Comparison of ENCODE assay signal across 8 cellular contexts in the genomic region with DNA sequence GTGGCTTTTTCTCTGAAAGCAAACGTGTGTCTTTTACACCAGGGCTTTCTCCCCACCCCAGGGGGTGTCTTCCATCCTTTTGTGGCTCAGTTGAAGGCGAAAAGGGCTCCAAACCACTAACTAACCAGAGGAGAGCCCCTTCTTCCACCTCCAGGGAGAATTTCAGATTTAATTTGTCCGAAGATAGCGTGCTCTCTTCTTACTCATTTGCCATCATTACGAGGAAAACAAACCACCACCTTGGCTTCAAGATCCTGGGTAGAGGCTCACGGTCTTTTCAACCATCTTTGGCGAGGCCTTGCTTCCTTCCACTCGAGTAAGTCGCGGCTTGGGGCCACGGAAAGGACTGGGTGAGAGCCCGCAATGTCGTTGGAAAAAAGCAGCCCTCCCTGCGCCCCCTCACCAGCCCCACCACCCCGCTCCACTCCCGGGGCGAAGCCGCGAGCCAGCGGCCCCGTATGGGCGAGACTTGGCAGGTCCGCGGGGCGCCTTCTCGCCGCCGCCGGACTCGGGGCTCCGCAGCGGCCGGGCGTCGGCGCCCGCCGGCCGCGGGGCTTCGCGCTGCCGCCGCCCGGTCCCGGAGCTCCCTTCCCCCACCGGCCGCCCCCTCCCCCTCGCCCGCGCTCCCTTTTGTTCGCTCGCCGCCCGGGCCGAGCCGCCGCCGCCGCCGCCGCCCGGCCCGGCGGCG. TPM values are rescaled to one million over a fixed set of nuclear protein-coding genes. Genes with fewer than 3 reads are reported as not detected.
DNase-seq lines count a peak whose midpoint lies in the region; ATAC-seq and TF ChIP-seq lines count a peak whose summit lies in the region.

No MANE protein-coding gene starts in this region.

- H3K4me1 Mint-ChIP-seq in HFFc6 (ENCODE audit: low read depth), result peaks cover 91% of the 10 kb centered on the region

- no peaks in the 10 kb centered on the region for H3K9me3 ChIP-seq in lung (ENCODE audit: control insufficient read depth in 2 of 2, insufficient read depth in 1 of 2, low read length in 1 of 2)
- H3K9me3 ChIP-seq in stomach smooth muscle (ENCODE audit: control insufficient read depth in 2 of 2, low read length in 2 of 2), result no peaks in the 10 kb centered on the region

- TF ChIP-seq CTCF in HFFc6 (IDR thresholded peaks at IDR 0.05), result no peak
- TF ChIP-seq CTCF in choroid plexus epithelial cell (conservative IDR thresholded peaks at IDR 0.05; ENCODE audit: low read depth, low read length), result no peak
- no peak for TF ChIP-seq CTCF in lung (IDR thresholded peaks at IDR 0.05; ENCODE audit: control extremely low read depth, extremely low read depth)

- ATAC-seq in lung (ENCODE audit: insufficient read depth, low FRiP score), result no peak
- no peak for ATAC-seq in GM21381 (IDR thresholded peaks at IDR 0.05; ENCODE audit: unreplicated experiment)
- ATAC-seq in GM21737 (IDR thresholded peaks at IDR 0.05; ENCODE audit: unreplicated experiment), result no peak

- H3K9ac ChIP-seq in stomach smooth muscle (ENCODE audit: low read length in 2 of 2), result peak overlapping the region; percentile 86 to 98

- 3 to 5% methylated on average over 36 to 65 of the region's 66 CpGs for WGBS in lung, 2 donors

- DNase-seq in EL, result peak; percentile 52
- no peak for DNase-seq in HFFc6
- DNase-seq in SHP77 (lab: John Stamatoyannopoulos, UW), result peak; percentile 37 to 40
- peak; percentile 66 for DNase-seq in choroid plexus epithelial cell (ENCODE audit: low read depth)
- peak; percentile 35 for DNase-seq in lung (ENCODE audit: low spot score)

- peaks cover 0 to 2% of the 10 kb centered on the region in 2 donors for H3K36me3 ChIP-seq in lung (ENCODE audit: control insufficient read depth in 2 of 2, insufficient read depth in 2 of 2, low read length in 2 of 2)
- peaks cover 5% of the 10 kb centered on the region in 2 donors for H3K36me3 ChIP-seq in stomach smooth muscle (ENCODE audit: control insufficient read depth in 2 of 2, insufficient read depth in 2 of 2, low read length in 2 of 2)

- peak overlapping the region; percentile 60 for H3K4me3 ChIP-seq in choroid plexus epithelial cell (ENCODE audit: low read depth, low read length)
- peak overlapping the region; percentile 32 for H3K4me3 ChIP-seq in lung
- H3K4me3 ChIP-seq in stomach smooth muscle (ENCODE audit: low read length in 2 of 2), result peak overlapping the region; percentile 67 to 75

- H3K27me3 ChIP-seq in lung (ENCODE audit: control insufficient read depth, insufficient read depth), result no peaks in the 10 kb centered on the region
- no peaks in the 10 kb centered on the region for H3K27me3 ChIP-seq in stomach smooth muscle (ENCODE audit: control insufficient read depth in 1 of 2, insufficient read depth in 2 of 2, low read length in 2 of 2)

- peaks cover 14 to 25% of the 10 kb centered on the region in 2 donors for H3K4me1 ChIP-seq in lung (ENCODE audit: control insufficient read depth in 2 of 2, insufficient read depth in 2 of 2, low read length in 2 of 2)
- peaks cover 54% of the 10 kb centered on the region for H3K4me1 ChIP-seq in stomach smooth muscle (ENCODE audit: control insufficient read depth, insufficient read depth, low read length)

- H3K27ac Mint-ChIP-seq in HFFc6, result peak overlapping the region; percentile 94

- no peaks in the 10 kb centered on the region for H3K27me3 Mint-ChIP-seq in HFFc6 (ENCODE audit: insufficient read depth)

- no peaks in the 10 kb centered on the region for H3K9me3 Mint-ChIP-seq in HFFc6

- H3K27ac ChIP-seq in lung (ENCODE audit: low read depth in 1 of 2, low read length in 1 of 2) (peak overlapping the region; percentile 95 to 97), stomach smooth muscle (ENCODE audit: low read length) (peak overlapping the region; percentile 96)

- H3K4me3 Mint-ChIP-seq in HFFc6, result peak overlapping the region; percentile 85

- peaks cover 26% of the 10 kb centered on the region for H3K36me3 Mint-ChIP-seq in HFFc6 (ENCODE audit: low read depth)

RNA-seq across cellular contexts. Expression of a gene that starts 1.7 kb away (rescaled TPM):
- 10 to 100 TPM; 43.1 to 56.6 (median 50.1) TPM for total RNA-seq in HFFc6 (2021; fragmentation: NEBNext Ultra II Directional; extraction: Animal tissue kit (Norgen Biotek cat#: 25700))
- 100 to 1,000 TPM in 1 of 2 donors, 10 to 100 TPM in 1; 56.6 to 128 TPM for total RNA-seq in lung
- 10 to 100 TPM; 12.3 to 20.5 TPM for polyA plus RNA-seq in lung
